ENCODE assay signal across 27 cellular contexts in the genomic region with DNA sequence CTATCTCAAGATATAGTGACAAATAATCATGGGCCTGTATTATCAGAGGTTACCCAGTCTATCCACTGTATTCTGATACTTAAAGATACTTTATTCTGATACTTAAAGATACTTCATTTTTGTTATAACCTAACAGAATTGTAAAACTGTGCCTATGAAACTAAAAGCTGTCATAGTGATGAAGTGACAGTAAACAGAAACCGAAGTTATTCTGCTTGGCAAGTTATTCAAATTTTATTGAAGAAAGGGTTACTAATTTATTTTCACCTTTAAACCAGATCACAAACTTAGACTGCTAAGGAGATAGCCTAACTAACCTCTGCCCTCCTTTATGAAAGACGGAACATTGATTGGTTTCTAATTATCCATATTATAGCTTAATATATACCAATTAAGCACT.
"Had no signal": no experiment of that assay in that cellular context is flagged by ENCODE, and none has a peak within 500 bp of the region (broad histone marks: within the 10 kb centered on the region; RNA-seq: fewer than 3 reads in every experiment).

No MANE protein-coding gene starts in this region.

- H3K4me2 ChIP-seq: PC-9 had no signal

- H3K27ac ChIP-seq: HL-60, PC-9, Peyer's patch, SJCRH30 had no signal

- H3K4me1 ChIP-seq: Peyer's patch, SJCRH30 had no signal

- H3K36me3 ChIP-seq: Peyer's patch, SJCRH30 had no signal

- DNase-seq: KBM-7; MV-4-11; NCI-H1048; NCI-H1105; NCI-H1417; NCI-H146; NCI-H1694 treated with DMSO at 0.1 percent for 48 hours; NCI-H2029; NCI-H2081 treated with DMSO at 0.1 percent for 48 hours; NCI-H2171; NCI-H226; NCI-H446; NCI-H510A; NCI-H524 treated with DMSO at 0.1 percent for 48 hours; NCI-H69; NCI-H774; NK-92 treated with Interleukin-12 subunit alpha and Interleukin-12 subunit beta, amount 100 ng/mL, for 24 hours; OCI-M1; PC-9; Peyer's patch; SHP77 treated with DMSO at 0.1 percent for 48 hours; SJCRH30; T-helper 1 cell; T-helper 17 cell had no signal

- H3K4me3 ChIP-seq: PC-9, Peyer's patch, SJCRH30 had no signal

- H3K27me3 ChIP-seq: Peyer's patch, SJCRH30 had no signal

- H3K9me3 ChIP-seq: Peyer's patch, SJCRH30 had no signal

- ATAC-seq: Right ventricle myocardium inferior, SK-N-SH treated with all-trans-retinoic acid at 6 μM for 48 hours, T-helper 17 cell had no signal

- H2AFZ ChIP-seq: PC-9 had no signal
